In genomic region chr7:155896531-155897263, GRCh38 we compare ENCODE assay signal across 1 cellular context.
TF ChIP-seq lines count a peak whose summit lies in the region.

No MANE protein-coding gene starts in this region.

TF ChIP-seq in HCT116, 20 proteins besides CTCF, POLR2A, EP300 and RAD21 (continued from another document):
- TF ChIP-seq REST (IDR thresholded peaks at IDR 0.05; ENCODE audit: low read depth) (no peak), TCF7L2 (IDR thresholded peaks at IDR 0.05; ENCODE audit: borderline replicate concordance, extremely low read depth, insufficient read depth, insufficient read length) (no peak), ZBTB33 (IDR thresholded peaks at IDR 0.05; ENCODE audit: extremely low read depth, insufficient replicate concordance, low read length) (no peak), ZFX (IDR thresholded peaks at IDR 0.05) (no peak), SP1 (IDR thresholded peaks at IDR 0.05; ENCODE audit: low read depth) (no peak), JUND (IDR thresholded peaks at IDR 0.05) (peak; percentile 51), ATF3 (IDR thresholded peaks at IDR 0.05) (no peak), ELF1 (IDR thresholded peaks at IDR 0.05; ENCODE audit: borderline replicate concordance, low read depth) (no peak), POLR2AphosphoS5 (IDR thresholded peaks at IDR 0.05; ENCODE audit: low read depth, low read length) (no peak)
